8 cellular contexts compared by ENCODE assay signal in genomic region chr20:41617059-41617921, GRCh38. TPM values are rescaled to one million over a fixed set of nuclear protein-coding genes. Genes with fewer than 3 reads are reported as not detected.
DNase-seq lines count a peak whose midpoint lies in the region; ATAC-seq and TF ChIP-seq lines count a peak whose summit lies in the region.

No MANE protein-coding gene starts in this region.

- no peak for TF ChIP-seq POLR2A in GM18505 (IDR thresholded peaks at IDR 0.05; ENCODE audit: borderline replicate concordance, extremely low read depth, insufficient read depth, insufficient read length)
- TF ChIP-seq POLR2A in gastrocnemius medialis (IDR thresholded peaks at IDR 0.05): no peak

- peak overlapping the region; percentile 84 for H3K9ac ChIP-seq in adipocyte (ENCODE audit: low read length)

- no peaks in the 10 kb centered on the region for H3K9me3 ChIP-seq in adipocyte (ENCODE audit: control insufficient read depth, low read length)
- H3K9me3 ChIP-seq in iPS DF 6.9 (ENCODE audit: control insufficient read depth, insufficient read depth, low read length): no peaks in the 10 kb centered on the region
- no peaks in the 10 kb centered on the region for H3K9me3 ChIP-seq in gastrocnemius medialis

- H3K4me3 ChIP-seq in adipocyte (ENCODE audit: low read length) (peak overlapping the region; percentile 91), iPS DF 6.9 (ENCODE audit: low read length) (peak overlapping the region; percentile 74), gastrocnemius medialis (peak overlapping the region; percentile 68 to 82 (median 78))

- no peaks in the 10 kb centered on the region for H3K27me3 ChIP-seq in adipocyte (replicated peaks; ENCODE audit: control insufficient read depth, insufficient read depth, low read length)
- no peaks in the 10 kb centered on the region for H3K27me3 ChIP-seq in iPS DF 6.9 (ENCODE audit: control insufficient read depth, insufficient read depth, low read length)
- no peaks in the 10 kb centered on the region for H3K27me3 ChIP-seq in gastrocnemius medialis

- in situ Hi-C loops in SK-MEL-5 (cut with HindIII; ENCODE audit: low pct_unique_long_range_greater_than_20kb, low sequenced_read_pairs): no loop called here
- in situ Hi-C loops in gastrocnemius medialis (cut with MboI; ENCODE audit: low sequenced_read_pairs in 4 of 4): loop anchor here in 1 of 4 donors (25.0 kb wide), 1 partner anchor 105 kb away; no protein-coding TSS in a partner anchor

- no CpG with 5 or more reads among the region's 38 CpGs for WGBS in iPS DF 6.9 (ENCODE audit: insufficient coverage, insufficient read length)

- H3K27ac ChIP-seq in 22Rv1 (peak overlapping the region; percentile 95), iPS DF 6.9 (ENCODE audit: low read length) (no peak overlapping the region), gastrocnemius medialis (peak overlapping the region; percentile 65 to 93 (median 82))

- DNase-seq in SK-MEL-5 (ENCODE audit: low read depth, low spot score): peak; percentile 49
- DNase-seq in adipocyte (ENCODE audit: low read depth): peak; percentile 69
- DNase-seq in iPS DF 6.9 (ENCODE audit: low read depth, low spot score): no peak
- DNase-seq in gastrocnemius medialis: peak; percentile 7 to 23
- DNase-seq in SKM-1 treated with dmso at 0.1 percent for 144 hours (lab: John Stamatoyannopoulos, UW; ENCODE audit: unreplicated experiment): no peak

- intact Hi-C loops in gastrocnemius medialis (cut with DNase I; ENCODE audit: low total_unique reads): loop anchor here (5.0 kb wide), 1 partner anchor 110 kb away; no protein-coding TSS in a partner anchor

- H3K36me3 ChIP-seq in adipocyte (ENCODE audit: control insufficient read depth, insufficient read depth, low read length, severe bottlenecking) (no peaks in the 10 kb centered on the region), iPS DF 6.9 (ENCODE audit: control insufficient read depth, insufficient read depth, low read length) (no peaks in the 10 kb centered on the region), gastrocnemius medialis (no peaks in the 10 kb centered on the region)

- TF ChIP-seq CTCF in 22Rv1 (IDR thresholded peaks at IDR 0.05) (no peak), gastrocnemius medialis (IDR thresholded peaks at IDR 0.05 in 4 of 5, conservative IDR thresholded peaks at IDR 0.05 in 1 of 5) (no peak)

- H3K4me1 ChIP-seq in adipocyte (ENCODE audit: control insufficient read depth, insufficient read depth, low read length): peaks cover 44% of the 10 kb centered on the region
- peaks cover 2% of the 10 kb centered on the region; the same call in 1 of the 2 replicates for H3K4me1 ChIP-seq in iPS DF 6.9 (ENCODE audit: control insufficient read depth, insufficient read depth, low read length)
- peaks cover 33 to 43% of the 10 kb centered on the region in 2 donors for H3K4me1 ChIP-seq in gastrocnemius medialis

- peak; percentile 20 for ATAC-seq in GM18505 (IDR thresholded peaks at IDR 0.05; ENCODE audit: unreplicated experiment)
- peak; percentile 7 for ATAC-seq in HG03280 (IDR thresholded peaks at IDR 0.05; ENCODE audit: unreplicated experiment)
- peak; percentile 32 to 42 for ATAC-seq in gastrocnemius medialis

RNA-seq across cellular contexts. Expression of gene CHD6, which starts 0.9 kb away (rescaled TPM):
- 23.5 and 27.7 TPM in 2 replicates for total RNA-seq in SK-MEL-5 (2014; rRNA removed; shearing (Covaris generic))
- polyA plus RNA-seq in SK-MEL-5 (2015; cell fraction: cytosol; rRNA removed): 7.8 and 11.3 TPM in 2 replicates
- polyA plus RNA-seq in SK-MEL-5 (2015; cell fraction: nucleus; rRNA removed): 42.8 and 48.4 TPM in 2 replicates
- 10 to 100 TPM; 12.8 to 33.7 (median 19.2) TPM for total RNA-seq in gastrocnemius medialis

Comparison
In these comparisons a context has a peak if more than half of its experiments do, and no peak if none do; other contexts are left out.
1. DNase-seq: peak in SK-MEL-5 (single experiment), adipocyte (single experiment) and gastrocnemius medialis (2 of 2); none in iPS DF 6.9 (single experiment) and SKM-1 treated with dmso at 0.1 percent for 144 hours (single experiment).
2. Peak in every context shown above with its lines, with median percentiles within 50 percentile points of each other: ATAC-seq and H3K4me3 ChIP-seq.